In genomic region chr2:232540441-232541041, GRCh38 we compare ENCODE assay signal across 32 cellular contexts. TPM values are rescaled to one million over a fixed set of nuclear protein-coding genes. Genes with fewer than 3 reads are reported as not detected.
DNase-seq lines count a peak whose midpoint lies in the region; ATAC-seq, FAIRE-seq and TF ChIP-seq lines count a peak whose summit lies in the region.
"Had no signal": no experiment of that assay in that cellular context is flagged by ENCODE, and none has a peak within 500 bp of the region (broad histone marks: within the 10 kb centered on the region; RNA-seq: fewer than 3 reads in every experiment).

No MANE protein-coding gene starts in this region.

- peaks cover 16% of the 10 kb centered on the region for H3K27me3 ChIP-seq in osteoblast (ENCODE audit: insufficient read depth, low read length)
- H3K27me3 ChIP-seq in effector memory CD4-positive, alpha-beta T cell (replicated peaks; ENCODE audit: control insufficient read depth, insufficient read depth, low read length, poor library complexity, severe bottlenecking): no peaks in the 10 kb centered on the region
- H3K27me3 ChIP-seq: hepatocyte had no signal

- no peak overlapping the region for H3K9ac ChIP-seq in kidney (ENCODE audit: low read length in 2 of 2)
- H3K9ac ChIP-seq: KMS-11 had no signal

- peaks cover 4% of the 10 kb centered on the region for H3K27me3 Mint-ChIP-seq in type B pancreatic cell

- H3K4me1 ChIP-seq in kidney (ENCODE audit: control insufficient read depth in 1 of 2, insufficient read depth in 1 of 2, low read depth in 1 of 2, low read length in 2 of 2): no peaks in the 10 kb centered on the region
- no peaks in the 10 kb centered on the region for H3K4me1 ChIP-seq in osteoblast (ENCODE audit: insufficient read depth, low read length)
- no peaks in the 10 kb centered on the region for H3K4me1 ChIP-seq in effector memory CD4-positive, alpha-beta T cell (ENCODE audit: control insufficient read depth, insufficient read depth, low read length, poor library complexity, severe bottlenecking)
- H3K4me1 ChIP-seq: gastroesophageal sphincter, tibial artery had no signal

- H3K4me2 ChIP-seq in osteoblast (ENCODE audit: insufficient read depth, low read length): no peak overlapping the region
- H3K4me2 ChIP-seq: hepatocyte, KMS-11 had no signal

- no peak for ATAC-seq in left ventricle myocardium superior
- ATAC-seq in left cardiac atrium: no peak
- ATAC-seq in HG03432 (IDR thresholded peaks at IDR 0.05; ENCODE audit: unreplicated experiment): no peak
- ATAC-seq: activated naive CD4-positive, alpha-beta T cell treated with anti-CD3 and anti-CD28 coated beads, Interleukin-2, amount 50 U/mL, for 72 hours; gastroesophageal sphincter had no signal

- intact Hi-C loops in left ventricle myocardium superior (cut with micrococcal nuclease): no loop called here
- intact Hi-C loops in left cardiac atrium (cut with DNase I): no loop called here
- intact Hi-C loops in kidney (cut with DNase I): no loop called here

- no peak for FAIRE-seq in kidney (lab: Jason Lieb, UNC)
- FAIRE-seq: endothelial cell of umbilical vein had no signal

- TF ChIP-seq CTCF in kidney (IDR thresholded peaks at IDR 0.05; ENCODE audit: borderline replicate concordance, extremely low read depth, insufficient read depth): no peak
- TF ChIP-seq CTCF in osteoblast (IDR thresholded peaks at IDR 0.05; ENCODE audit: extremely low read depth, low read depth, low read length): no peak
- TF ChIP-seq CTCF in type B pancreatic cell (conservative IDR thresholded peaks at IDR 0.05): no peak

- H2AFZ ChIP-seq in osteoblast (ENCODE audit: low read length): no peak overlapping the region
- H2AFZ ChIP-seq: hepatocyte had no signal

- DNase-seq in left ventricle myocardium superior (peak; percentile 21), left cardiac atrium (no peak), kidney (peak; percentile 69), osteoblast (ENCODE audit: insufficient read length, low spot score, missing footprints) (peak; percentile 55), type B pancreatic cell (ENCODE audit: extremely low spot score, unreplicated experiment) (peak; percentile 70)
- no peak for DNase-seq in effector memory CD4-positive, alpha-beta T cell
- DNase-seq in stimulated activated CD4-positive, alpha-beta T cell treated with anti-CD3 and anti-CD28 coated beads, Interleukin-1b, Interleukin-23, amount 100 ng/mL, for 48 hours: no peak
- DNase-seq: activated CD4-positive, alpha-beta T cell treated with anti-CD3 and anti-CD28 coated beads for 1 hour; activated CD8-positive, alpha-beta T cell treated with anti-CD3 and anti-CD28 coated beads for 36 hours; amygdala; CD4-positive, alpha-beta T cell; GOT3; left colon; mesendoderm; MM.1S; NCI-H2029; NCI-H526 treated with DMSO at 0.1 percent for 48 hours; NK-92 treated with Interleukin-12 subunit alpha and Interleukin-12 subunit beta, amount 100 ng/mL, for 24 hours; nucleus accumbens; SHP77 treated with DMSO at 0.1 percent for 48 hours; stimulated activated CD8-positive, alpha-beta memory T cell treated with anti-CD3 and anti-CD28 coated beads, Interleukin-4, amount 100 ng/mL, for 48 hours; tibial artery had no signal

- H3K36me3 ChIP-seq in kidney (ENCODE audit: control insufficient read depth in 1 of 2, insufficient read depth in 2 of 2, low read length in 2 of 2) (no peaks in the 10 kb centered on the region), osteoblast (ENCODE audit: insufficient read depth, low read length) (no peaks in the 10 kb centered on the region)
- H3K36me3 ChIP-seq in effector memory CD4-positive, alpha-beta T cell (ENCODE audit: control insufficient read depth, insufficient read depth, low read length): peaks cover 2% of the 10 kb centered on the region

- H3K9me3 Mint-ChIP-seq in type B pancreatic cell: no peaks in the 10 kb centered on the region
- H3K9me3 Mint-ChIP-seq: activated naive CD4-positive, alpha-beta T cell treated with anti-CD3 and anti-CD28 coated beads, Interleukin-2, amount 50 U/mL, for 72 hours; activated T-helper 2 cell treated with anti-CD3 and anti-CD28 coated beads, Interferon-gamma antibody, Interleukin-2, Interleukin-4, amounts not matched to agents 10 μg/mL and 5 μg/mL and 100 μg/mL, durations not matched to agents 14 hours and 24 hours and 36 hours; CD4-positive, alpha-beta T cell had no signal

- H3K79me2 ChIP-seq in osteoblast (ENCODE audit: insufficient read depth, low read length): no peaks in the 10 kb centered on the region
- H3K79me2 ChIP-seq: hepatocyte had no signal

- no peak overlapping the region for H3K27ac Mint-ChIP-seq in type B pancreatic cell
- H3K27ac Mint-ChIP-seq: activated CD8-positive, alpha-beta T cell treated with anti-CD3 and anti-CD28 coated beads for 36 hours; activated T-helper 2 cell treated with anti-CD3 and anti-CD28 coated beads, Interferon-gamma antibody, Interleukin-2, Interleukin-4, amounts not matched to agents 10 μg/mL and 5 μg/mL and 100 μg/mL, durations not matched to agents 14 hours and 24 hours and 36 hours; CD4-positive, alpha-beta T cell had no signal

- H3K27ac ChIP-seq in kidney (ENCODE audit: low read depth in 2 of 2, low read length in 2 of 2) (no peak overlapping the region), osteoblast (ENCODE audit: low read depth, low read length) (no peak overlapping the region)
- H3K27ac ChIP-seq in effector memory CD4-positive, alpha-beta T cell (ENCODE audit: insufficient read depth, low read length, poor library complexity, severe bottlenecking): no peak overlapping the region
- H3K27ac ChIP-seq: gastroesophageal sphincter, hepatocyte, KMS-11, tibial artery had no signal

- H3K9me3 ChIP-seq in kidney (ENCODE audit: control insufficient read depth in 1 of 2, low read length in 2 of 2) (peaks cover 0 to 5% of the 10 kb centered on the region in 2 donors), osteoblast (ENCODE audit: low read depth, low read length) (peaks cover 5% of the 10 kb centered on the region)
- no peaks in the 10 kb centered on the region for H3K9me3 ChIP-seq in effector memory CD4-positive, alpha-beta T cell (ENCODE audit: control insufficient read depth, low read length)

- H4K20me1 ChIP-seq in osteoblast (ENCODE audit: insufficient read depth, low read length): peaks cover 3% of the 10 kb centered on the region

- peaks cover 12% of the 10 kb centered on the region for H3K4me1 Mint-ChIP-seq in type B pancreatic cell (ENCODE audit: unreplicated experiment)

- H3K4me3 Mint-ChIP-seq in type B pancreatic cell: no peak overlapping the region
- H3K4me3 Mint-ChIP-seq: activated CD8-positive, alpha-beta T cell treated with anti-CD3 and anti-CD28 coated beads for 36 hours; CD4-positive, alpha-beta T cell had no signal

- H3K4me3 ChIP-seq in kidney (ENCODE audit: low read length in 2 of 2): no peak overlapping the region
- no peak overlapping the region for H3K4me3 ChIP-seq in osteoblast (ENCODE audit: insufficient read depth, low read length)
- no peak overlapping the region for H3K4me3 ChIP-seq in effector memory CD4-positive, alpha-beta T cell (ENCODE audit: insufficient read depth, low read depth, low read length, poor library complexity, severe bottlenecking)
- H3K4me3 ChIP-seq: gastroesophageal sphincter, hepatocyte, tibial artery had no signal

- no peaks in the 10 kb centered on the region for H3K36me3 Mint-ChIP-seq in type B pancreatic cell

RNA-seq across cellular contexts. Expression of gene CHRNG, which starts 1.0 kb away (rescaled TPM):
- not detected for total RNA-seq in left ventricle myocardium superior
- total RNA-seq in left cardiac atrium: not detected
- total RNA-seq in kidney: not detected
- not detected for polyA plus RNA-seq in kidney (ENCODE audit: insufficient read depth, low read depth, low replicate concordance)
- total RNA-seq in osteoblast: not detected in 2 replicates
- 0.50 and 0.87 TPM in 2 replicates for total RNA-seq in type B pancreatic cell (ENCODE audit: low replicate concordance)
- total RNA-seq: activated CD8-positive, alpha-beta T cell treated with anti-CD3 and anti-CD28 coated beads for 36 hours; activated naive CD4-positive, alpha-beta T cell treated with anti-CD3 and anti-CD28 coated beads, Interleukin-2, amount 50 U/mL, for 72 hours; activated T-helper 2 cell treated with anti-CD3 and anti-CD28 coated beads, Interferon-gamma antibody, Interleukin-2, Interleukin-4, amounts not matched to agents 10 μg/mL and 5 μg/mL and 100 μg/mL, durations not matched to agents 14 hours and 24 hours and 36 hours; CD4-positive, alpha-beta T cell; endothelial cell of umbilical vein; fibroblast of lung; gastroesophageal sphincter; hepatocyte; left colon; renal cortical epithelial cell; T-helper 2 cell treated with Interferon-gamma antibody and Interleukin-4, amounts not matched to agents 100 ng/mL and 5 ng/mL, for 36 hours had no signal
- polyA plus RNA-seq: endothelial cell of umbilical vein, fibroblast of lung, hepatocyte had no signal

RNA-seq across cellular contexts. Expression of gene TIGD1, which starts 9.8 kb away (rescaled TPM):
- total RNA-seq in left ventricle myocardium superior (1.7 TPM), left cardiac atrium (1 to 10 TPM; 2.0 to 2.8 TPM), kidney (7.0 TPM), osteoblast (5.8 and 6.8 TPM in 2 replicates), type B pancreatic cell (ENCODE audit: low replicate concordance) (7.2 and 10.8 TPM in 2 replicates)
- polyA plus RNA-seq in kidney (ENCODE audit: insufficient read depth, low read depth, low replicate concordance): 4.8 TPM

RNA-seq across cellular contexts. Expression of gene EIF4E2, which starts 9.9 kb away (rescaled TPM):
- total RNA-seq in left ventricle myocardium superior (40.7 TPM), left cardiac atrium (10 to 100 TPM; 45.8 to 48.5 TPM), kidney (79.2 TPM), osteoblast (70.6 and 83.7 TPM in 2 replicates), type B pancreatic cell (ENCODE audit: low replicate concordance) (77.1 and 83.1 TPM in 2 replicates)
- 78.3 TPM for polyA plus RNA-seq in kidney (ENCODE audit: insufficient read depth, low read depth, low replicate concordance)

RNA-seq across cellular contexts. Expression of gene CHRND, which starts 14.6 kb away (rescaled TPM):
- total RNA-seq in left ventricle myocardium superior: not detected
- total RNA-seq in left cardiac atrium: under 1 TPM in 1 of 2 donors, not detected in 1; 0.35 TPM
- total RNA-seq in kidney: not detected
- polyA plus RNA-seq in kidney (ENCODE audit: insufficient read depth, low read depth, low replicate concordance): not detected
- not detected in 2 replicates for total RNA-seq in osteoblast
- 0.60 TPM in 1 of 2 replicates, not detected in the other for total RNA-seq in type B pancreatic cell (ENCODE audit: low replicate concordance)
- total RNA-seq: activated CD8-positive, alpha-beta T cell treated with anti-CD3 and anti-CD28 coated beads for 36 hours; activated naive CD4-positive, alpha-beta T cell treated with anti-CD3 and anti-CD28 coated beads, Interleukin-2, amount 50 U/mL, for 72 hours; activated T-helper 2 cell treated with anti-CD3 and anti-CD28 coated beads, Interferon-gamma antibody, Interleukin-2, Interleukin-4, amounts not matched to agents 10 μg/mL and 5 μg/mL and 100 μg/mL, durations not matched to agents 14 hours and 24 hours and 36 hours; CD4-positive, alpha-beta T cell; endothelial cell of umbilical vein; fibroblast of lung; gastroesophageal sphincter; hepatocyte; left colon; renal cortical epithelial cell; T-helper 2 cell treated with Interferon-gamma antibody and Interleukin-4, amounts not matched to agents 100 ng/mL and 5 ng/mL, for 36 hours had no signal
- polyA plus RNA-seq: endothelial cell of umbilical vein, fibroblast of lung, hepatocyte had no signal

RNA-seq across cellular contexts. Expression of gene PRSS56, which starts 20.4 kb away (rescaled TPM):
- total RNA-seq in left ventricle myocardium superior (0.15 TPM), left cardiac atrium (under 1 TPM in 1 of 2 donors, not detected in 1; 0.16 TPM), kidney (not detected), osteoblast (not detected in 2 replicates), type B pancreatic cell (ENCODE audit: low replicate concordance) (0.34 TPM in 1 of 2 replicates, not detected in the other)
- not detected for polyA plus RNA-seq in kidney (ENCODE audit: insufficient read depth, low read depth, low replicate concordance)
- total RNA-seq: activated CD8-positive, alpha-beta T cell treated with anti-CD3 and anti-CD28 coated beads for 36 hours; activated naive CD4-positive, alpha-beta T cell treated with anti-CD3 and anti-CD28 coated beads, Interleukin-2, amount 50 U/mL, for 72 hours; activated T-helper 2 cell treated with anti-CD3 and anti-CD28 coated beads, Interferon-gamma antibody, Interleukin-2, Interleukin-4, amounts not matched to agents 10 μg/mL and 5 μg/mL and 100 μg/mL, durations not matched to agents 14 hours and 24 hours and 36 hours; CD4-positive, alpha-beta T cell; endothelial cell of umbilical vein; fibroblast of lung; gastroesophageal sphincter; hepatocyte; left colon; renal cortical epithelial cell; T-helper 2 cell treated with Interferon-gamma antibody and Interleukin-4, amounts not matched to agents 100 ng/mL and 5 ng/mL, for 36 hours had no signal
- polyA plus RNA-seq: endothelial cell of umbilical vein, fibroblast of lung, hepatocyte had no signal

Comparison
In these comparisons a context has a peak if more than half of its experiments do, and no peak if none do; other contexts are left out.
1. DNase-seq: peak in left ventricle myocardium superior (single experiment), kidney (single experiment), osteoblast (single experiment) and type B pancreatic cell (single experiment); none in left cardiac atrium (single experiment), effector memory CD4-positive, alpha-beta T cell (0 of 3) and stimulated activated CD4-positive, alpha-beta T cell treated with anti-CD3 and anti-CD28 coated beads, Interleukin-1b, Interleukin-23, amount 100 ng/mL, for 48 hours (single experiment).